Comparison of ENCODE assay signal across 8 cellular contexts in genomic region chr1:88302843-88303486, GRCh38.
A peak's percentile ranks its signal among the peaks of the same experiment; 100 is the strongest.
DNase-seq lines count a peak whose midpoint lies in the region; ATAC-seq and TF ChIP-seq lines count a peak whose summit lies in the region.

No MANE protein-coding gene starts in this region.

- TF ChIP-seq CTCF in Caco-2 (IDR thresholded peaks at IDR 0.05; ENCODE audit: insufficient read depth in 1 of 2, low read depth in 1 of 2, low read length in 1 of 2, severe bottlenecking in 1 of 2, unreplicated experiment in 1 of 2) = peak; percentile 35 to 46
- TF ChIP-seq CTCF in cardiac fibroblast (IDR thresholded peaks at IDR 0.05; ENCODE audit: low read depth, low read length) = peak; percentile 21
- TF ChIP-seq CTCF in mesothelial cell of epicardium (IDR thresholded peaks at IDR 0.05; ENCODE audit: unreplicated experiment) = peak; percentile 72

- no peak overlapping the region for H3K27ac Mint-ChIP-seq in Caco-2 (ENCODE audit: unreplicated experiment)
- no peak overlapping the region for H3K27ac Mint-ChIP-seq in mesothelial cell of epicardium

- H3K36me3 ChIP-seq in Caco-2 (ENCODE audit: control insufficient read depth, insufficient read depth, low read length) (no peaks in the 10 kb centered on the region), Karpas-422 (ENCODE audit: insufficient read depth, low read length) (no peaks in the 10 kb centered on the region)

- DNase-seq in Caco-2 = peak in 1 of 2 experiments; percentile 12
- peak; percentile 56 for DNase-seq in Karpas-422
- peak; percentile 43 to 56 for DNase-seq in cardiac fibroblast (ENCODE audit: low read depth in 2 of 2)
- DNase-seq in mesothelial cell of epicardium (ENCODE audit: low spot score in 2 of 2, unreplicated experiment in 2 of 2) = peak in 1 of 2 experiments; percentile 37
- no peak for DNase-seq in activated naive CD4-positive, alpha-beta T cell (lab: John Stamatoyannopoulos, UW)
- no peak for DNase-seq in foreskin melanocyte

- POLR2A ChIA-PET in Caco-2 (lab: Charles Lee) = no interaction called here

- H3K4me3 ChIP-seq in Caco-2 (ENCODE audit: low read depth, low read length) (no peak overlapping the region), Karpas-422 (ENCODE audit: low read length) (no peak overlapping the region), cardiac fibroblast (replicated peaks in 1 of 2; ENCODE audit: low read depth in 2 of 2, low read length in 2 of 2) (no peak overlapping the region)

- BruUV-seq in Caco-2 (replicated peaks; lab: Mats Ljungman, UMichigan) = no TSS peak

- H3K27me3 ChIP-seq in Caco-2 (replicated peaks; ENCODE audit: control insufficient read depth, insufficient read depth, low read length) = no peaks in the 10 kb centered on the region
- no peaks in the 10 kb centered on the region for H3K27me3 ChIP-seq in Karpas-422 (ENCODE audit: low read length)

- H3K27ac ChIP-seq in Karpas-422 (ENCODE audit: low read length) = no peak overlapping the region

- H3K9me2 ChIP-seq in Karpas-422 (replicated peaks; ENCODE audit: insufficient read depth, low read length) = no peaks in the 10 kb centered on the region

- H3K36me3 Mint-ChIP-seq in Caco-2 (ENCODE audit: insufficient read depth, unreplicated experiment) (no peaks in the 10 kb centered on the region), mesothelial cell of epicardium (no peaks in the 10 kb centered on the region)

- H3K27me3 Mint-ChIP-seq in Caco-2 (ENCODE audit: insufficient read depth, unreplicated experiment) (peaks cover 3% of the 10 kb centered on the region), mesothelial cell of epicardium (ENCODE audit: low read depth) (peaks cover 1% of the 10 kb centered on the region)

- H4K20me1 ChIP-seq in Karpas-422 (ENCODE audit: insufficient read depth, low read depth, low read length) = no peaks in the 10 kb centered on the region

- intact Hi-C loops in Caco-2 (cut with micrococcal nuclease; ENCODE audit: unreplicated experiment) = loop anchor here (1.0 kb wide), 1 partner anchor 123 kb away; no protein-coding TSS in a partner anchor

- no peak overlapping the region for H3K9ac ChIP-seq in Karpas-422 (ENCODE audit: low read length)

- H3K4me1 ChIP-seq in Caco-2 = no peaks in the 10 kb centered on the region
- H3K4me1 ChIP-seq in Karpas-422 (ENCODE audit: low read length) = no peaks in the 10 kb centered on the region

- H3K4me1 Mint-ChIP-seq in Caco-2 (ENCODE audit: low read depth, unreplicated experiment) (no peaks in the 10 kb centered on the region), mesothelial cell of epicardium (peaks cover 3% of the 10 kb centered on the region)

- H3K9me3 Mint-ChIP-seq in Caco-2 (ENCODE audit: unreplicated experiment) (no peaks in the 10 kb centered on the region), mesothelial cell of epicardium (no peaks in the 10 kb centered on the region)

- CTCF ChIA-PET in Caco-2 (lab: Charles Lee) = no interaction called here

- no peak overlapping the region for H3K4me3 Mint-ChIP-seq in Caco-2 (ENCODE audit: unreplicated experiment)
- H3K4me3 Mint-ChIP-seq in mesothelial cell of epicardium = no peak overlapping the region

- H2AFZ ChIP-seq in Karpas-422 (ENCODE audit: low read length) = no peak overlapping the region

- H3K9me3 ChIP-seq in Caco-2 (no peaks in the 10 kb centered on the region), Karpas-422 (ENCODE audit: low read length) (no peaks in the 10 kb centered on the region)

- no peak overlapping the region for H3K4me2 ChIP-seq in Karpas-422 (ENCODE audit: low read depth, low read length, poor library complexity, severe bottlenecking)

- no peaks in the 10 kb centered on the region for H3K79me2 ChIP-seq in Karpas-422 (ENCODE audit: low read length)

- ATAC-seq in GM21423 (IDR thresholded peaks at IDR 0.05; ENCODE audit: unreplicated experiment) (no peak), HG03442 (IDR thresholded peaks at IDR 0.05; ENCODE audit: unreplicated experiment) (no peak)

Comparison
In these comparisons a context has a peak if more than half of its experiments do, and no peak if none do; other contexts are left out.
1. DNase-seq: peak in Karpas-422 (single experiment) and cardiac fibroblast (2 of 2); none in activated naive CD4-positive, alpha-beta T cell (0 of 4) and foreskin melanocyte (single experiment).
2. CTCF ChIP-seq: peak in every context shown above with its lines; median percentile 72 in mesothelial cell of epicardium; 40 in Caco-2; 21 in cardiac fibroblast.